ENCODE assay signal across 17 cellular contexts in genomic region chr2:10311736-10312135, GRCh38.
"Had no signal": no experiment of that assay in that cellular context is flagged by ENCODE, and none has a peak within 500 bp of the region (broad histone marks: within the 10 kb centered on the region; RNA-seq: fewer than 3 reads in every experiment).

No MANE protein-coding gene starts in this region.

- H3K9me3 ChIP-seq: left ventricle myocardium inferior, ovary, right atrium auricular region, spleen, tibial nerve, uterus had no signal

- H3K36me3 ChIP-seq: left ventricle myocardium inferior, neural progenitor cell, ovary, right atrium auricular region, tibial nerve, uterus had no signal

- H2AFZ ChIP-seq: neural progenitor cell had no signal

- H3K9ac ChIP-seq: neural progenitor cell had no signal

- H3K27ac ChIP-seq: left ventricle myocardium inferior, neural progenitor cell, ovary, right atrium auricular region, skin epidermis, spleen, tibial nerve, uterus had no signal

- H3K4me1 ChIP-seq: neural progenitor cell had no signal

- H3K27me3 ChIP-seq: ovary, right atrium auricular region, tibial nerve, uterus had no signal

- H3K4me3 ChIP-seq: left ventricle myocardium inferior, lung, neural progenitor cell, ovary, right atrium auricular region, skin epidermis, spleen, tibial nerve, uterus had no signal

- H3K4me2 ChIP-seq: neural progenitor cell had no signal

- DNase-seq: islet precursor cell; left ventricle myocardium inferior; mesendoderm; naive B cell; natural killer cell; nephron progenitor cell; ovary; spleen; stimulated activated CD4-positive, alpha-beta T cell treated with anti-CD3 and anti-CD28 coated beads, Interleukin-4, amount 100 ng/mL, for 24 hours; stimulated activated naive CD4-positive, alpha-beta T cell; uterus had no signal

- ATAC-seq: natural killer cell, sciatic nerve had no signal
